Comparison of ENCODE assay signal across 18 cellular contexts in genomic region chr1:59045137-59045536, GRCh38.
DNase-seq lines count a peak whose midpoint lies in the region; ATAC-seq and TF ChIP-seq lines count a peak whose summit lies in the region.
"Had no signal": no experiment of that assay in that cellular context is flagged by ENCODE, and none has a peak within 500 bp of the region (broad histone marks: within the 10 kb centered on the region; RNA-seq: fewer than 3 reads in every experiment).

No MANE protein-coding gene starts in this region.

- intact Hi-C loops in breast epithelium (cut with DNase I; ENCODE audit: low total_unique reads), result no loop called here

- no peak for ATAC-seq in stimulated activated naive CD8-positive, alpha-beta T cell treated with anti-CD3 and anti-CD28 coated beads, Interleukin-15, Interleukin-2, amounts not matched to agents 100 U/mL and 50 U/mL, for 24 hours
- ATAC-seq in memory B cell (ENCODE audit: low read depth) (no peak), GM21529 (IDR thresholded peaks at IDR 0.05; ENCODE audit: unreplicated experiment) (no peak)
- ATAC-seq: body of pancreas, lower lobe of right lung had no signal

- no peak for DNase-seq in stimulated activated naive CD8-positive, alpha-beta T cell treated with anti-CD3 and anti-CD28 coated beads, Interleukin-15, Interleukin-2, amounts not matched to agents 100 U/mL and 50 U/mL, for 24 hours
- no peak for DNase-seq in T-helper 2 cell treated with Interferon-gamma antibody and Interleukin-4, amounts not matched to agents 5 μg/mL and 100 μg/mL, for 36 hours (ENCODE audit: low spot score)
- no peak for DNase-seq in memory B cell (ENCODE audit: low spot score in 2 of 2)
- no peak for DNase-seq in foreskin melanocyte
- no peak for DNase-seq in Karpas-422
- DNase-seq in breast epithelium (ENCODE audit: low spot score in 2 of 2), result no peak
- DNase-seq: activated CD4-positive, alpha-beta T cell treated with anti-CD3 and anti-CD28 coated beads for 4 hours; activated effector memory CD4-positive, alpha-beta T cell treated with Interleukin-2 at 50 U/mL for 16 hours; body of pancreas; lower lobe of right lung; NCI-H1930; NCI-H510A; Right ventricle myocardium superior; stimulated activated CD4-positive, alpha-beta T cell treated with anti-CD3 and anti-CD28 coated beads, Interleukin-12 subunit alpha, Interleukin-12 subunit beta, amount 100 ng/mL, for 4 hours; stomach had no signal

- H3K4me1 Mint-ChIP-seq in stimulated activated naive CD8-positive, alpha-beta T cell treated with anti-CD3 and anti-CD28 coated beads, Interleukin-15, Interleukin-2, amounts not matched to agents 100 ng/mL and 50 ng/mL, for 24 hours (ENCODE audit: low read depth), result peaks cover 44% of the 10 kb centered on the region
- peaks cover 51% of the 10 kb centered on the region for H3K4me1 Mint-ChIP-seq in T-helper 2 cell treated with Interferon-gamma antibody and Interleukin-4, amounts not matched to agents 5 μg/mL and 100 μg/mL, for 36 hours (ENCODE audit: low read depth)
- H3K4me1 Mint-ChIP-seq in memory B cell, result peaks cover 27% of the 10 kb centered on the region

- no peaks in the 10 kb centered on the region for H3K79me2 ChIP-seq in Karpas-422 (ENCODE audit: low read length)

- no peak for TF ChIP-seq POLR2A in breast epithelium (IDR thresholded peaks at IDR 0.05)

- no peak for TF ChIP-seq CTCF in breast epithelium (IDR thresholded peaks at IDR 0.05)

- H4K20me1 ChIP-seq in Karpas-422 (ENCODE audit: insufficient read depth, low read depth, low read length), result no peaks in the 10 kb centered on the region

- H2AFZ ChIP-seq in Karpas-422 (ENCODE audit: low read length), result no peak overlapping the region

- no peaks in the 10 kb centered on the region for H3K9me3 ChIP-seq in Karpas-422 (ENCODE audit: low read length)
- no peaks in the 10 kb centered on the region for H3K9me3 ChIP-seq in breast epithelium
- H3K9me3 ChIP-seq: body of pancreas, lower lobe of right lung, stomach had no signal

- no peak overlapping the region for H3K4me2 ChIP-seq in Karpas-422 (ENCODE audit: low read depth, low read length, poor library complexity, severe bottlenecking)

- H3K4me1 ChIP-seq in Karpas-422 (ENCODE audit: low read length), result no peaks in the 10 kb centered on the region
- no peaks in the 10 kb centered on the region for H3K4me1 ChIP-seq in breast epithelium

- H3K9ac ChIP-seq in Karpas-422 (ENCODE audit: low read length), result no peak overlapping the region

- H3K27me3 ChIP-seq in Karpas-422 (ENCODE audit: low read length) (no peaks in the 10 kb centered on the region), breast epithelium (no peaks in the 10 kb centered on the region)
- H3K27me3 ChIP-seq: body of pancreas, stomach had no signal

- H3K9me3 Mint-ChIP-seq in stimulated activated naive CD8-positive, alpha-beta T cell treated with anti-CD3 and anti-CD28 coated beads, Interleukin-15, Interleukin-2, amounts not matched to agents 100 ng/mL and 50 ng/mL, for 24 hours, result no peaks in the 10 kb centered on the region
- H3K9me3 Mint-ChIP-seq in T-helper 2 cell treated with Interferon-gamma antibody and Interleukin-4, amounts not matched to agents 5 μg/mL and 100 μg/mL, for 36 hours, result no peaks in the 10 kb centered on the region
- H3K9me3 Mint-ChIP-seq in memory B cell, result no peaks in the 10 kb centered on the region

- H3K36me3 Mint-ChIP-seq in stimulated activated naive CD8-positive, alpha-beta T cell treated with anti-CD3 and anti-CD28 coated beads, Interleukin-15, Interleukin-2, amounts not matched to agents 100 ng/mL and 50 ng/mL, for 24 hours (ENCODE audit: low read depth), result peaks cover 4% of the 10 kb centered on the region
- H3K36me3 Mint-ChIP-seq in T-helper 2 cell treated with Interferon-gamma antibody and Interleukin-4, amounts not matched to agents 5 μg/mL and 100 μg/mL, for 36 hours (ENCODE audit: low read depth), result peaks cover 14% of the 10 kb centered on the region
- peaks cover 12% of the 10 kb centered on the region for H3K36me3 Mint-ChIP-seq in memory B cell

- H3K9me2 ChIP-seq in Karpas-422 (replicated peaks; ENCODE audit: insufficient read depth, low read length), result no peaks in the 10 kb centered on the region

- H3K4me3 Mint-ChIP-seq in stimulated activated naive CD8-positive, alpha-beta T cell treated with anti-CD3 and anti-CD28 coated beads, Interleukin-15, Interleukin-2, amounts not matched to agents 100 ng/mL and 50 ng/mL, for 24 hours, result no peak overlapping the region
- peak overlapping the region; percentile 77 for H3K4me3 Mint-ChIP-seq in T-helper 2 cell treated with Interferon-gamma antibody and Interleukin-4, amounts not matched to agents 5 μg/mL and 100 μg/mL, for 36 hours
- H3K4me3 Mint-ChIP-seq in memory B cell, result no peak overlapping the region
- H3K4me3 Mint-ChIP-seq: nephron had no signal

- H3K27ac ChIP-seq in Karpas-422 (ENCODE audit: low read length), result no peak overlapping the region
- H3K27ac ChIP-seq in breast epithelium, result no peak overlapping the region
- H3K27ac ChIP-seq: body of pancreas, lower lobe of right lung had no signal

- peak overlapping the region; percentile 28 for H3K27ac Mint-ChIP-seq in stimulated activated naive CD8-positive, alpha-beta T cell treated with anti-CD3 and anti-CD28 coated beads, Interleukin-15, Interleukin-2, amounts not matched to agents 100 ng/mL and 50 ng/mL, for 24 hours
- H3K27ac Mint-ChIP-seq in T-helper 2 cell treated with Interferon-gamma antibody and Interleukin-4, amounts not matched to agents 5 μg/mL and 100 μg/mL, for 36 hours, result peak overlapping the region; percentile 88
- H3K27ac Mint-ChIP-seq in memory B cell, result peak overlapping the region; percentile 76
- H3K27ac Mint-ChIP-seq: nephron had no signal

- no peaks in the 10 kb centered on the region for H3K36me3 ChIP-seq in Karpas-422 (ENCODE audit: insufficient read depth, low read length)
- H3K36me3 ChIP-seq in breast epithelium, result no peaks in the 10 kb centered on the region
- H3K36me3 ChIP-seq: lower lobe of right lung, stomach had no signal

- H3K4me3 ChIP-seq in Karpas-422 (ENCODE audit: low read length), result no peak overlapping the region
- H3K4me3 ChIP-seq in breast epithelium, result no peak overlapping the region
- H3K4me3 ChIP-seq: body of pancreas, lower lobe of right lung, stomach had no signal

- no peaks in the 10 kb centered on the region for H3K27me3 Mint-ChIP-seq in stimulated activated naive CD8-positive, alpha-beta T cell treated with anti-CD3 and anti-CD28 coated beads, Interleukin-15, Interleukin-2, amounts not matched to agents 100 ng/mL and 50 ng/mL, for 24 hours
- H3K27me3 Mint-ChIP-seq in T-helper 2 cell treated with Interferon-gamma antibody and Interleukin-4, amounts not matched to agents 5 μg/mL and 100 μg/mL, for 36 hours (ENCODE audit: low read depth), result no peaks in the 10 kb centered on the region
- no peaks in the 10 kb centered on the region for H3K27me3 Mint-ChIP-seq in memory B cell

Comparison
In these comparisons a context has a peak if more than half of its experiments do, and no peak if none do; other contexts are left out.
1. H3K27ac Mint-ChIP-seq: peak in every context shown above with its lines; median percentile 88 in T-helper 2 cell treated with Interferon-gamma antibody and Interleukin-4, amounts not matched to agents 5 μg/mL and 100 μg/mL, for 36 hours; 76 in memory B cell; 28 in stimulated activated naive CD8-positive, alpha-beta T cell treated with anti-CD3 and anti-CD28 coated beads, Interleukin-15, Interleukin-2, amounts not matched to agents 100 ng/mL and 50 ng/mL, for 24 hours.